Comparison of ENCODE assay signal across 13 cellular contexts in the genomic region with DNA sequence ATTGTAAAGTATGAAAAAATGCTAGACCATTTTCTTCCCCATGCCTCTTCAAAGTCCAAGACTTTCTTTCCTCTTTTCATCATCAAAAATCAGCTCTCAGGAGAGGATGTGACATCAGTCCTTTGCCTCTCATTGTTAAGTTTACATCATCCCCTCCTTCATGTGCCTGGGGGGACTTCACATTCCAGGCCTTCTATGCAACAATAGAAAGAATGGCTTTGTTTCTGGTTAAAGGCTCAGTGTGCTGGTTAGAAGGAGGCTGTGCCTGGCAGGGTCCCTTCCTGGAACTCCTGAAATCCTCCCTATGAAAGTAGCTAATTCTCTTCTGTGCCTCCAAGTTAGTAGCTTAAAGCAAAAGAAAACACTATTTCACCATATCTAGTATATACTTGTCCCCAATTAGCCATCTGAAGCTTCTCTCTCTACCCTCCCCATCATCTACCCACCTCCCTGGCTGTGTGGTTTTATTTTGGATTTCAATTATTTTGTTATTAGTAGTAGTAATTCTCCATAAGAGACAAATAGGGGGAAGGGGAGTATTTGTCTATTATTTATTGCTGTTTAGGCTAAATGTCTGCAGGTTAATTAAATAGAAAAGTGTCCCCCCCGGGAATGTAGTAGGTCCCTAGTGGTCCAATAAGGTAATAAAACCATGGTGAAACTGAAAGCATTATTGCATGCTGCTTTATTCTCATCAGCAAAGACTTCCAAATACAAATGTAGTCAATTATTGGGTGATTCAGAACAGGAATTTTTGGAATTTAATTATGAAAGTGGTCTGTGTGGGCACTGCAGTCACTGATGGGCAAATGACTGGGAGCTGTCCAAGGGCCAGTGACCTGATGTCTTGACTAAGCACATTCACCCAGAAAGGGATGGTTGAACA.
DNase-seq lines count a peak whose midpoint lies in the region; ATAC-seq and TF ChIP-seq lines count a peak whose summit lies in the region.
"Had no signal": no experiment of that assay in that cellular context is flagged by ENCODE, and none has a peak within 500 bp of the region (broad histone marks: within the 10 kb centered on the region; RNA-seq: fewer than 3 reads in every experiment).

No MANE protein-coding gene starts in this region.

- H3K27me3 ChIP-seq in MM.1S (replicated peaks; ENCODE audit: insufficient read depth, low read length): no peaks in the 10 kb centered on the region
- H3K27me3 ChIP-seq in endodermal cell (ENCODE audit: control insufficient read depth, insufficient read depth, low read length, poor library complexity, severe bottlenecking): no peaks in the 10 kb centered on the region
- no peaks in the 10 kb centered on the region for H3K27me3 ChIP-seq in prostate gland (replicated peaks; ENCODE audit: insufficient read depth)
- H3K27me3 ChIP-seq: neutrophil had no signal

- no peak for ATAC-seq in effector memory CD8-positive, alpha-beta T cell (replicated peaks)
- ATAC-seq: esophagus mucosa had no signal

- no peak overlapping the region for H3K4me2 ChIP-seq in MM.1S (ENCODE audit: low read depth, low read length)

- H3K4me3 ChIP-seq in MM.1S (ENCODE audit: low read length): no peak overlapping the region
- H3K4me3 ChIP-seq in endodermal cell (ENCODE audit: low read length): no peak overlapping the region
- no peak overlapping the region for H3K4me3 ChIP-seq in mesodermal cell (ENCODE audit: extremely low read depth, insufficient read depth, low read length, poor library complexity, severe bottlenecking)
- no peak overlapping the region for H3K4me3 ChIP-seq in prostate gland

- H3K36me3 Mint-ChIP-seq in endodermal cell (ENCODE audit: low read depth): no peaks in the 10 kb centered on the region
- no peaks in the 10 kb centered on the region for H3K36me3 Mint-ChIP-seq in effector memory CD8-positive, alpha-beta T cell (ENCODE audit: insufficient read depth)

- TF ChIP-seq POLR2A in erythroblast (IDR thresholded peaks at IDR 0.05; ENCODE audit: low read length) (no peak), prostate gland (IDR thresholded peaks at IDR 0.05) (no peak)

- H3K36me3 ChIP-seq in MM.1S (replicated peaks; ENCODE audit: insufficient read depth, low read length) (no peaks in the 10 kb centered on the region), endodermal cell (ENCODE audit: control insufficient read depth, insufficient read depth, low read length) (no peaks in the 10 kb centered on the region), mesodermal cell (ENCODE audit: control insufficient read depth, insufficient read depth, low read length) (no peaks in the 10 kb centered on the region), prostate gland (no peaks in the 10 kb centered on the region)
- H3K36me3 ChIP-seq: neutrophil had no signal

- H3K9me2 ChIP-seq in MM.1S (replicated peaks; ENCODE audit: insufficient read depth, low read length): no peaks in the 10 kb centered on the region

- no peaks in the 10 kb centered on the region for H3K79me2 ChIP-seq in MM.1S (ENCODE audit: low read length)

- H3K27ac ChIP-seq in MM.1S (ENCODE audit: low read length) (no peak overlapping the region), endodermal cell (ENCODE audit: low read depth, low read length) (peak overlapping the region; percentile 96), mesodermal cell (ENCODE audit: low read depth, low read length, severe bottlenecking) (peak overlapping the region; percentile 93), prostate gland (no peak overlapping the region)
- H3K27ac ChIP-seq: neutrophil had no signal

- DNase-seq in AG20443 (ENCODE audit: low spot score) (peak; percentile 53), MM.1S (peak; percentile 16), endodermal cell (peak; percentile 64), erythroblast (lab: John Stamatoyannopoulos, UW) (no peak), prostate gland (ENCODE audit: low spot score) (no peak)
- DNase-seq in effector memory CD8-positive, alpha-beta T cell: no peak
- no peak for DNase-seq in stimulated activated CD4-positive, alpha-beta T cell treated with anti-CD3 and anti-CD28 coated beads, Interleukin-12 subunit alpha, Interleukin-12 subunit beta, amount 100 ng/mL, for 4 hours
- DNase-seq: activated T-cell treated with anti-CD3 and anti-CD28 coated beads for 4 hours, DND-41, NCI-H1436 treated with DMSO at 0.1 percent for 48 hours had no signal

- peak overlapping the region; percentile 87 for H3K27ac Mint-ChIP-seq in endodermal cell
- H3K27ac Mint-ChIP-seq in effector memory CD8-positive, alpha-beta T cell: no peak overlapping the region

- peaks cover 22% of the 10 kb centered on the region for H3K4me1 Mint-ChIP-seq in endodermal cell
- no peaks in the 10 kb centered on the region for H3K4me1 Mint-ChIP-seq in effector memory CD8-positive, alpha-beta T cell (ENCODE audit: low read depth in 2 of 2)

- 69% methylated on average over 1 of the region's 1 CpG; no CpG with 5 or more reads in 1 of the 2 experiments for WGBS in endodermal cell (ENCODE audit: insufficient coverage in 1 of 2, insufficient read length in 1 of 2), 2 experiments
- WGBS in mesodermal cell (ENCODE audit: insufficient coverage in 2 of 2), 2 experiments: 80 to 83% methylated on average over 1 of the region's 1 CpG
- WGBS in prostate gland: 49% methylated on average over 1 of the region's 1 CpG

- H3K4me1 ChIP-seq in MM.1S (ENCODE audit: low read length): no peaks in the 10 kb centered on the region
- peaks cover 5% of the 10 kb centered on the region for H3K4me1 ChIP-seq in endodermal cell (ENCODE audit: control insufficient read depth, insufficient read depth, low read length)
- peaks cover 12% of the 10 kb centered on the region for H3K4me1 ChIP-seq in mesodermal cell (ENCODE audit: control insufficient read depth, insufficient read depth, low read length, poor library complexity, severe bottlenecking)
- no peaks in the 10 kb centered on the region for H3K4me1 ChIP-seq in prostate gland (replicated peaks)

- H2AFZ ChIP-seq in MM.1S (ENCODE audit: low read length): no peak overlapping the region

- H4K20me1 ChIP-seq in MM.1S (ENCODE audit: insufficient read depth, low read length): no peaks in the 10 kb centered on the region

- no peak overlapping the region for H3K4me3 Mint-ChIP-seq in endodermal cell
- no peak overlapping the region for H3K4me3 Mint-ChIP-seq in effector memory CD8-positive, alpha-beta T cell

- H3F3A ChIP-seq in MM.1S (ENCODE audit: insufficient read depth, low read length): no peaks in the 10 kb centered on the region

- no peaks in the 10 kb centered on the region for H3K27me3 Mint-ChIP-seq in endodermal cell (ENCODE audit: insufficient read depth)
- no peaks in the 10 kb centered on the region for H3K27me3 Mint-ChIP-seq in effector memory CD8-positive, alpha-beta T cell

- TF ChIP-seq CTCF in MM.1S (IDR thresholded peaks at IDR 0.05; ENCODE audit: low read length): peak; percentile 41
- peak; percentile 74 for TF ChIP-seq CTCF in endodermal cell (conservative IDR thresholded peaks at IDR 0.05)
- no peak for TF ChIP-seq CTCF in prostate gland (IDR thresholded peaks at IDR 0.05)

- H3K9ac ChIP-seq in MM.1S (ENCODE audit: low read length) (no peak overlapping the region), endodermal cell (ENCODE audit: extremely low read depth, low read length, poor library complexity, severe bottlenecking) (no peak overlapping the region)

- peaks cover 12% of the 10 kb centered on the region for H3K9me3 Mint-ChIP-seq in endodermal cell
- no peaks in the 10 kb centered on the region for H3K9me3 Mint-ChIP-seq in effector memory CD8-positive, alpha-beta T cell

- intact Hi-C loops in prostate gland (cut with DNase I): no loop called here

- H3K9me3 ChIP-seq in MM.1S (replicated peaks; ENCODE audit: insufficient read depth, low read length) (no peaks in the 10 kb centered on the region), endodermal cell (ENCODE audit: control insufficient read depth, low read length) (peaks cover 10% of the 10 kb centered on the region), mesodermal cell (ENCODE audit: control insufficient read depth, low read length) (no peaks in the 10 kb centered on the region), prostate gland (no peaks in the 10 kb centered on the region)
- H3K9me3 ChIP-seq: neutrophil had no signal

Comparison
In these comparisons a context has a peak if more than half of its experiments do, and no peak if none do; other contexts are left out.
1. DNase-seq: peak in AG20443 (single experiment), MM.1S (single experiment) and endodermal cell (single experiment); none in effector memory CD8-positive, alpha-beta T cell (0 of 3), stimulated activated CD4-positive, alpha-beta T cell treated with anti-CD3 and anti-CD28 coated beads, Interleukin-12 subunit alpha, Interleukin-12 subunit beta, amount 100 ng/mL, for 4 hours (single experiment), erythroblast (0 of 2) and prostate gland (single experiment).
2. H3K27ac ChIP-seq: peak in endodermal cell (single experiment) and mesodermal cell (single experiment); none in MM.1S (single experiment) and prostate gland (0 of 2).
3. CTCF ChIP-seq: peak in MM.1S (single experiment) and endodermal cell (single experiment); none in prostate gland (0 of 4).